1 cellular context compared by ENCODE assay signal in genomic region chr5:16679198-16679597, GRCh38.
TF ChIP-seq lines count a peak whose summit lies in the region.

No MANE protein-coding gene starts in this region.

TF ChIP-seq in GM23338, 12 proteins besides CTCF, POLR2A, EP300 and RAD21 (continued from another document):
- TF ChIP-seq ZNF462 (CRISPR knock-in tag; IDR thresholded peaks at IDR 0.05), result no peak
